In the genomic region with DNA sequence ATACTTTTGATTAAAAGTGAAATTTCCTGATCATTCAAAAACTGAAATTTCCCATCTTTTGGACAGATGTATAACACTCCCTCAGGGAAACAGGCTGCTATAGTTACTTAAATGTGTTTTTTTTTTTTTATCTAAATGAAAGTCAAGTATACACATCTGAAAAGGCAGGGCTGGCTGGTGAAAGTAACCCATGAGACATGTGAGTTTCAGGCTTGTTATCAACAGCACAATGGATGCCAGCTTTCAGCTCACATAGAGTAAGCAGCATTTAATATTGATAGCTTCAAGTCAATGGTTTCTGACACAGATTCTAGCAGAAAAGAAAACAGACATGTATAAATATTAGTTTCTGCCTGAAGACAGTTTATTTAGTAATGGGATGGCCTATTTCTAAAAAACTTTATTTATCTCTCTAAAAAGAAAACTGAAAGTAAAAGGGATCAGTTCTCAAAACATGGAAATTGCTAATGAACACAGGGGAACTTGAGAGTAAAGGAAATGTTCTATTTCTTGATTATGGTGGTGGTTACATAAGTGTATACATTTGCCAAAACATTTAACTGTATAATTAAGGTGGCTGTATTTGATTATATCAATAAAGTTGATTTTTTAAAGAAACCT, we compare ENCODE assay signal across 10 cellular contexts.
A peak's percentile ranks its signal among the peaks of the same experiment; 100 is the strongest.
DNase-seq lines count a peak whose midpoint lies in the region; ATAC-seq and TF ChIP-seq lines count a peak whose summit lies in the region.
"Had no signal": no experiment of that assay in that cellular context is flagged by ENCODE, and none has a peak within 500 bp of the region (broad histone marks: within the 10 kb centered on the region; RNA-seq: fewer than 3 reads in every experiment).

No MANE protein-coding gene starts in this region.

- no peaks in the 10 kb centered on the region for H3K36me3 Mint-ChIP-seq in natural killer cell

- peaks cover 16% of the 10 kb centered on the region for H3K9me3 ChIP-seq in KOPT-K1 (ENCODE audit: insufficient read depth, low read length, poor library complexity, severe bottlenecking)

- no peak for TF ChIP-seq CTCF in natural killer cell (IDR thresholded peaks at IDR 0.05)

- peaks cover 7 to 12% of the 10 kb centered on the region in 2 donors for H3K4me1 Mint-ChIP-seq in natural killer cell

- H3K27ac ChIP-seq in KOPT-K1 (ENCODE audit: low read depth, low read length, poor library complexity, severe bottlenecking) = peak overlapping the region; percentile 50
- H3K27ac ChIP-seq: HL-60 had no signal

- H3K4me3 Mint-ChIP-seq in natural killer cell = peak overlapping the region; percentile 65

- peak overlapping the region; percentile 39 for H3K27ac Mint-ChIP-seq in natural killer cell

- no peaks in the 10 kb centered on the region for H3K27me3 Mint-ChIP-seq in natural killer cell (ENCODE audit: low read depth in 2 of 2)

- no peaks in the 10 kb centered on the region for H3K9me3 Mint-ChIP-seq in natural killer cell

- intact Hi-C loops in natural killer cell (cut with micrococcal nuclease) = no loop called here
- intact Hi-C loops in left colon (cut with DNase I, micrococcal nuclease) = no loop called here

- ATAC-seq in GM18867 (IDR thresholded peaks at IDR 0.05; ENCODE audit: unreplicated experiment) (peak; percentile 95), GM21825 (IDR thresholded peaks at IDR 0.05; ENCODE audit: unreplicated experiment) (peak; percentile 90), natural killer cell (peak in 2 of 3 donors; percentile 45 to 65), left colon (no peak), HG03571 (IDR thresholded peaks at IDR 0.05; ENCODE audit: unreplicated experiment) (no peak)

- H3K36me3 ChIP-seq in KOPT-K1 (ENCODE audit: insufficient read depth, low read length) = no peaks in the 10 kb centered on the region

- DNase-seq in natural killer cell (no peak), left colon (no peak), AG08396 (ENCODE audit: low spot score) (no peak), SIG-M5 (lab: John Stamatoyannopoulos, UW) (no peak)
- DNase-seq: T-helper 9 cell had no signal

Comparison
In these comparisons a context has a peak if more than half of its experiments do, and no peak if none do; other contexts are left out.
1. ATAC-seq: peak in GM18867 (single experiment), GM21825 (single experiment) and natural killer cell (2 of 3); none in left colon (single experiment) and HG03571 (single experiment).